Comparison of ENCODE assay signal across 18 cellular contexts in the genomic region with DNA sequence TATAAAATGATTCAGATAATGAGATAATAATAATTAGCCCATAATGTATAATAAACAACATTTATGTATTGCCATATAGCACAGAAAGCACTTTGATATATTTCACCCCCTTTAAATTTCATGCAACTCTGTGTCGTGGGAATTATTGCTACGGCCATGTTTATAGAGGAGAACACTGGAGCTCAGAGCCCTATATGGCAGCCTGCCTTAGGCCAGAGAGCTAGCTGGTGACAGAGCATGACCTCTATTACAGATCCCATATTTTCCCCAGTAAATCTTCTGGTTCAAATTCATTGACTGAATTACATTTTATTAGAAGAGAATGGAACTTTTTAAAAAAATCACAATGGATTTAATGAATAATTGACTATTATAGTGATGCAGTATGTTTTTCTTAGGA.
"Had no signal": no experiment of that assay in that cellular context is flagged by ENCODE, and none has a peak within 500 bp of the region (broad histone marks: within the 10 kb centered on the region; RNA-seq: fewer than 3 reads in every experiment).

No MANE protein-coding gene starts in this region.

- H3K4me1 Mint-ChIP-seq: stimulated activated effector memory CD8-positive, alpha-beta T cell treated with anti-CD3 and anti-CD28 coated beads, Interleukin-12 subunit alpha, Interleukin-12 subunit beta, amount 100 ng/mL, for 72 hours; stimulated activated naive CD8-positive, alpha-beta T cell treated with anti-CD3 and anti-CD28 coated beads, Interleukin-15, amount 100 ng/mL, for 72 hours had no signal

- DNase-seq: central memory CD4-positive, alpha-beta T cell; effector CD4-positive, alpha-beta T cell; endodermal cell; erythroblast; foreskin melanocyte; hippocampal formation; left colon; mucosa of descending colon; naive thymus-derived CD8-positive, alpha-beta T cell; stimulated activated CD4-positive, alpha-beta T cell treated with anti-CD3 and anti-CD28 coated beads, Interleukin-4, amount 100 ng/mL, for 1 hour; stimulated activated CD8-positive, alpha-beta memory T cell treated with anti-CD3 and anti-CD28 coated beads, Interleukin-4, amount 100 ng/mL, for 48 hours; stimulated activated naive CD8-positive, alpha-beta T cell treated with anti-CD3 and anti-CD28 coated beads, Interleukin-15, amount 100 ng/mL, for 72 hours; substantia nigra; trophoblast cell had no signal

- H3K27me3 Mint-ChIP-seq: naive thymus-derived CD8-positive, alpha-beta T cell; stimulated activated naive CD8-positive, alpha-beta T cell treated with anti-CD3 and anti-CD28 coated beads, Interleukin-15, amount 100 ng/mL, for 72 hours had no signal

- H3K4me3 Mint-ChIP-seq: endodermal cell; naive thymus-derived CD8-positive, alpha-beta T cell; stimulated activated effector memory CD8-positive, alpha-beta T cell treated with anti-CD3 and anti-CD28 coated beads, Interleukin-12 subunit alpha, Interleukin-12 subunit beta, amount 100 ng/mL, for 72 hours; stimulated activated naive CD8-positive, alpha-beta T cell treated with anti-CD3 and anti-CD28 coated beads, Interleukin-15, amount 100 ng/mL, for 72 hours had no signal

- H3K4me3 ChIP-seq: coronary artery, mucosa of descending colon, smooth muscle cell had no signal

- H3K36me3 Mint-ChIP-seq: stimulated activated effector memory CD8-positive, alpha-beta T cell treated with anti-CD3 and anti-CD28 coated beads, Interleukin-12 subunit alpha, Interleukin-12 subunit beta, amount 100 ng/mL, for 72 hours had no signal

- H3K27me3 ChIP-seq: neutrophil had no signal

- H3K9me3 Mint-ChIP-seq: endodermal cell; naive thymus-derived CD8-positive, alpha-beta T cell; stimulated activated effector memory CD8-positive, alpha-beta T cell treated with anti-CD3 and anti-CD28 coated beads, Interleukin-12 subunit alpha, Interleukin-12 subunit beta, amount 100 ng/mL, for 72 hours; stimulated activated naive CD8-positive, alpha-beta T cell treated with anti-CD3 and anti-CD28 coated beads, Interleukin-15, amount 100 ng/mL, for 72 hours had no signal

- H3K27ac ChIP-seq: coronary artery, neutrophil had no signal

- H3K27ac Mint-ChIP-seq: endodermal cell; naive thymus-derived CD8-positive, alpha-beta T cell; stimulated activated effector memory CD8-positive, alpha-beta T cell treated with anti-CD3 and anti-CD28 coated beads, Interleukin-12 subunit alpha, Interleukin-12 subunit beta, amount 100 ng/mL, for 72 hours; stimulated activated naive CD8-positive, alpha-beta T cell treated with anti-CD3 and anti-CD28 coated beads, Interleukin-15, amount 100 ng/mL, for 72 hours had no signal

- ATAC-seq: left colon; mucosa of descending colon; naive thymus-derived CD8-positive, alpha-beta T cell; stimulated activated effector memory CD8-positive, alpha-beta T cell treated with anti-CD3 and anti-CD28 coated beads, Interleukin-12 subunit alpha, Interleukin-12 subunit beta, amount 100 ng/mL, for 72 hours; stimulated activated naive CD8-positive, alpha-beta T cell treated with anti-CD3 and anti-CD28 coated beads, Interleukin-15, amount 100 ng/mL, for 72 hours had no signal

- H3K9me3 ChIP-seq: mucosa of descending colon, neutrophil had no signal

- H3K36me3 ChIP-seq: neutrophil had no signal
